Comparison of ENCODE assay signal across 9 cellular contexts in the genomic region with DNA sequence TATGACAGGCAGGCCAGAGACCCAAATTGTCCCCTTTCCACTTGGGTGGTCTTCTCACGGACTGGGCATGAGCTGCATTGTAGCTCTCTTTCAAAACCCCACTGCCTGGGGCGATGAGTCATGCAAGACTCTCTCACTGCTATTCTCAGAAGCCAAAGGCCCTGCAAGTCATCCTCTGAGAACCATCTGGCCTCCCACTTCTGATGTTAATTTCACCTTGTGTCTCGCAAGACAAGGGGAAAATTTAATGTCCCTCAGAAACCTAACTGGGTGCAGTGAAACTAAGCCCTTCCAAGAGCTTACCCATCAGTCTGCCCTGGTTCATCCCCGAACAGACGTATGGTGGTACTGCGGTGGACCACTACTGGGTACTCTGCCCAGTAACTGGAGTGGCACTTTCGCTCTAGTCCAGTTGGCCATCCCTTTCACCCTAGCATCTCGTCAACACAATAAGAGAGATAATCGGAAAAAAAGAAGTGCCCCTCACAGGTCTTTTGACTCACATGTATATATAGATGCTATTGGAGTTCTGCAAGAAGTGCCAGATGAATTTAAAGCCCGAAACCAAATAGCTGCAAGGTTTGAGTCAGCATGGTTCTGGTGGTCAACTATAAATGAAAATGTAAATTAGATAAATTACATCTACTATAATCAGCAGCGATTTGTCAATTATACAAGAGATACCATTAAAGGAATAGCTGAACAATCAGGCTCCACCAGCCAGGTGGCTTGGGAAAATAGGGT. TPM values are rescaled to one million over a fixed set of nuclear protein-coding genes. Genes with fewer than 3 reads are reported as not detected.
DNase-seq lines count a peak whose midpoint lies in the region; ATAC-seq, FAIRE-seq and TF ChIP-seq lines count a peak whose summit lies in the region.
"Had no signal": no experiment of that assay in that cellular context is flagged by ENCODE, and none has a peak within 500 bp of the region (broad histone marks: within the 10 kb centered on the region; RNA-seq: fewer than 3 reads in every experiment).

No MANE protein-coding gene starts in this region.

- H3K4me3 ChIP-seq in SJCRH30, result no peak overlapping the region
- H3K4me3 ChIP-seq in keratinocyte (ENCODE audit: control insufficient read depth in 2 of 3, extremely low read depth in 1 of 3, insufficient read depth in 2 of 3, low read depth in 1 of 3, low read length in 3 of 3), result no peak overlapping the region

- H3K36me3 ChIP-seq in SJCRH30 (no peaks in the 10 kb centered on the region), keratinocyte (ENCODE audit: control insufficient read depth in 2 of 2, extremely low read depth in 1 of 2, insufficient read depth in 2 of 2, low read length in 2 of 2) (no peaks in the 10 kb centered on the region)

- H3K4me2 ChIP-seq in keratinocyte (ENCODE audit: control insufficient read depth, extremely low read depth, insufficient read depth, low read depth, low read length), result no peak overlapping the region

- no peaks in the 10 kb centered on the region for H3K9me1 ChIP-seq in keratinocyte (ENCODE audit: control insufficient read depth, extremely low read depth, insufficient read depth, low read length)

- H3K4me1 ChIP-seq in SJCRH30 (peaks cover 7% of the 10 kb centered on the region), keratinocyte (ENCODE audit: control insufficient read depth, extremely low read depth, insufficient read depth, low read length) (peaks cover 10% of the 10 kb centered on the region)

- H3K79me2 ChIP-seq in keratinocyte (ENCODE audit: control insufficient read depth, insufficient read depth, low read length), result no peaks in the 10 kb centered on the region

- peak; percentile 81 for ATAC-seq in GM18861 (IDR thresholded peaks at IDR 0.05; ENCODE audit: unreplicated experiment)
- ATAC-seq in HG02610 (IDR thresholded peaks at IDR 0.05; ENCODE audit: unreplicated experiment), result peak; percentile 95
- ATAC-seq in left colon, result no peak

- no peaks in the 10 kb centered on the region for H4K20me1 ChIP-seq in keratinocyte (ENCODE audit: control insufficient read depth, extremely low read depth, insufficient read depth, low read length)

- H3K27ac ChIP-seq in SJCRH30 (peak overlapping the region; percentile 18; the same call in 1 of the 2 replicates), keratinocyte (ENCODE audit: control insufficient read depth, insufficient read depth, low read length) (peak overlapping the region; percentile 26)

- H3K9me3 ChIP-seq in SJCRH30 (replicated peaks) (peaks cover 6% of the 10 kb centered on the region), keratinocyte (ENCODE audit: control insufficient read depth, low read depth, low read length) (peaks cover 6% of the 10 kb centered on the region)

- DNase-seq in SJCRH30 (peak; percentile 95 to 96), keratinocyte (ENCODE audit: low read depth, low spot score) (no peak), NCI-H526 (lab: John Stamatoyannopoulos, UW) (no peak), left colon (no peak), DMS 273 (lab: John Stamatoyannopoulos, UW; ENCODE audit: unreplicated experiment) (no peak)
- DNase-seq in activated CD4-positive, alpha-beta T cell treated with anti-CD3 and anti-CD28 coated beads for 48 hours, result no peak
- DNase-seq: NCI-H1694 had no signal

- FAIRE-seq in keratinocyte (lab: Jason Lieb, UNC), result no peak

- no peak for TF ChIP-seq CTCF in keratinocyte (optimal IDR thresholded peaks at IDR 0.05 in 1 of 3, IDR thresholded peaks at IDR 0.05 in 1 of 3, conservative IDR thresholded peaks at IDR 0.05 in 1 of 3; ENCODE audit: extremely low read depth in 1 of 3, insufficient read depth in 2 of 3, low read length in 3 of 3)

- dilution Hi-C loops in keratinocyte (cut with MboI; ENCODE audit: extremely low pct_ligation_motif_present, low sequenced_read_pairs), result no loop called here

- H3K9ac ChIP-seq in keratinocyte (ENCODE audit: control insufficient read depth, extremely low read depth, insufficient read depth, low read length), result no peak overlapping the region

- intact Hi-C loops in left colon (cut with DNase I, micrococcal nuclease), result no loop called here

- H3K27me3 ChIP-seq in SJCRH30 (no peaks in the 10 kb centered on the region), keratinocyte (ENCODE audit: control insufficient read depth, extremely low read depth, insufficient read depth, low read length) (no peaks in the 10 kb centered on the region)

- no peak overlapping the region for H2AFZ ChIP-seq in keratinocyte (ENCODE audit: control insufficient read depth, low read length)

RNA-seq across cellular contexts. Expression of gene LALBA, which starts 31.3 kb away (rescaled TPM):
- total RNA-seq in SJCRH30 (2014; rRNA removed; shearing (Covaris generic)), result not detected in 2 replicates
- not detected in 3 replicates for polyA plus RNA-seq in keratinocyte
- polyA plus RNA-seq in keratinocyte (2011; ENCODE audit: low read depth), result not detected
- polyA plus RNA-seq in keratinocyte (2011; cell fraction: cytosol; rRNA removed), result not detected in 2 replicates
- not detected in 2 replicates for polyA plus RNA-seq in keratinocyte (2011; cell fraction: nucleus; rRNA removed)
- not detected in 2 replicates for polyA plus RNA-seq in keratinocyte (2012; ENCODE audit: low replicate concordance)
- not detected in 3 replicates for polyA minus RNA-seq in keratinocyte
- polyA minus RNA-seq in keratinocyte (2011; cell fraction: cytosol; rRNA and poly(A)+ RNA removed), result not detected
- not detected in 2 replicates for polyA minus RNA-seq in keratinocyte (2011; cell fraction: nucleus; rRNA and poly(A)+ RNA removed)
- not detected for total RNA-seq in left colon

Comparison
In these comparisons a context has a peak if more than half of its experiments do, and no peak if none do; other contexts are left out.
1. DNase-seq: peak in SJCRH30 (2 of 2); none in keratinocyte (single experiment), NCI-H526 (0 of 2), activated CD4-positive, alpha-beta T cell treated with anti-CD3 and anti-CD28 coated beads for 48 hours (single experiment), left colon (0 of 2) and DMS 273 (single experiment).